In the genomic region with DNA sequence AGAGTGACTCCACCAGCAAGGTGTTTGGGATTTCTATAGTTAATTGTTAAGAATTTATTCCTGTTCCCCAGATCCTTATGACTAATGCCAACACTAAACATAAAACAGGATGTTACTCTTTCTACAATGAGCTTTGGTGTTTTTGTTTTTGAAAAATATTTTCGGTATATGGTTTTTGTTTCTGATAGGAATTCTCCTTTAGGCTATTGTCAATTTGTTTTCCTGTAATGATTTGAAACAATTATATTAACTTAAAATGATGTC, we compare ENCODE assay signal across 21 cellular contexts.
DNase-seq lines count a peak whose midpoint lies in the region; ATAC-seq and TF ChIP-seq lines count a peak whose summit lies in the region.
"Had no signal": no experiment of that assay in that cellular context is flagged by ENCODE, and none has a peak within 500 bp of the region (broad histone marks: within the 10 kb centered on the region; RNA-seq: fewer than 3 reads in every experiment).

No MANE protein-coding gene starts in this region.

- no peak for TF ChIP-seq CTCF in MCF 10A (IDR thresholded peaks at IDR 0.05; ENCODE audit: unreplicated experiment)
- TF ChIP-seq CTCF in breast epithelium (IDR thresholded peaks at IDR 0.05) = no peak
- TF ChIP-seq CTCF in WERI-Rb-1 (IDR thresholded peaks at IDR 0.05; ENCODE audit: low read depth, low read length) = no peak
- TF ChIP-seq CTCF in foreskin keratinocyte (conservative IDR thresholded peaks at IDR 0.05) = no peak

- intact Hi-C loops in MCF 10A (cut with micrococcal nuclease) = loop anchor here (10.0 kb wide), 2 partner anchors 182 to 542 kb away; partner anchors contain the start of gene AGAP1
- intact Hi-C loops in breast epithelium (cut with DNase I; ENCODE audit: low total_unique reads) = no loop called here

- no peaks in the 10 kb centered on the region for H3K36me3 Mint-ChIP-seq in MCF 10A (ENCODE audit: insufficient read depth, unreplicated experiment)

- CTCF ChIA-PET in MCF 10A (lab: Yijun Ruan, JAX) = interaction anchor here (0.6 to 1.9 kb wide), 5 partner anchors 10 to 540 kb away, joined by 3 to 10 read pairs (median 3); no protein-coding TSS in a partner anchor

- DNase-seq in MCF 10A (ENCODE audit: unreplicated experiment) = no peak
- no peak for DNase-seq in breast epithelium (ENCODE audit: low spot score in 2 of 2)
- DNase-seq in WERI-Rb-1 = no peak
- DNase-seq in foreskin keratinocyte = no peak
- DNase-seq in activated CD4-positive, alpha-beta T cell treated with anti-CD3 and anti-CD28 coated beads, Interleukin-2, amount 50 U/mL, for 1 hour = no peak
- DNase-seq in epidermal melanocyte (ENCODE audit: insufficient read length, low spot score) = no peak
- DNase-seq in NCI-H345 treated with DMSO at 0.1 percent for 48 hours (lab: John Stamatoyannopoulos, UW; ENCODE audit: unreplicated experiment) = no peak
- no peak for DNase-seq in NCI-H1417 treated with DMSO at 0.1 percent for 48 hours (lab: John Stamatoyannopoulos, UW)
- DNase-seq: DMS79; GOT3; NCI-H1092 treated with DMSO at 0.1 percent for 48 hours; NCI-H146; NCI-H2029; NCI-H2227 treated with DMSO at 0.1 percent for 48 hours; NCI-H510A treated with DMSO at 0.1 percent for 48 hours; NCI-H748 treated with DMSO at 0.1 percent for 48 hours; NK-92 treated with Interleukin-12 subunit alpha and Interleukin-12 subunit beta, amount 100 ng/mL, for 24 hours; Right ventricle myocardium superior had no signal

- TF ChIP-seq POLR2A in breast epithelium (IDR thresholded peaks at IDR 0.05) = no peak

- H3K27ac Mint-ChIP-seq in MCF 10A (ENCODE audit: low read depth, unreplicated experiment) = peak overlapping the region; percentile 65

- peaks cover 61% of the 10 kb centered on the region for H3K4me1 Mint-ChIP-seq in MCF 10A (ENCODE audit: insufficient read depth, unreplicated experiment)

- POLR2A ChIA-PET in MCF 10A (lab: Yijun Ruan, JAX) = interaction anchor here (0.7 to 1.7 kb wide), 3 partner anchors 13 to 70 kb away, joined by 3 to 4 read pairs (median 4); no protein-coding TSS in a partner anchor

- no peaks in the 10 kb centered on the region for H3K36me3 ChIP-seq in breast epithelium
- H3K36me3 ChIP-seq in WERI-Rb-1 = peaks cover 28% of the 10 kb centered on the region

- H3K27me3 ChIP-seq in breast epithelium (no peaks in the 10 kb centered on the region), WERI-Rb-1 (ENCODE audit: insufficient read depth, low read depth, severe bottlenecking) (no peaks in the 10 kb centered on the region), foreskin keratinocyte (no peaks in the 10 kb centered on the region)

- H3K4me3 Mint-ChIP-seq in MCF 10A (ENCODE audit: unreplicated experiment) = peak overlapping the region; percentile 34

- H3K27ac ChIP-seq in breast epithelium (no peak overlapping the region), WERI-Rb-1 (peak overlapping the region; percentile 79), foreskin keratinocyte (no peak overlapping the region)
- H3K27ac ChIP-seq: 22Rv1, HL-60 had no signal

- H3K9me3 Mint-ChIP-seq in MCF 10A (ENCODE audit: unreplicated experiment) = no peaks in the 10 kb centered on the region

- H3K4me3 ChIP-seq in breast epithelium (no peak overlapping the region), WERI-Rb-1 (ENCODE audit: low read depth, low read length) (no peak overlapping the region)
- H3K4me3 ChIP-seq: K562 had no signal

- BruUV-seq in MCF 10A (replicated peaks; lab: Mats Ljungman, UMichigan) = no TSS peak

- H3K9me3 ChIP-seq in breast epithelium (no peaks in the 10 kb centered on the region), WERI-Rb-1 (ENCODE audit: severe bottlenecking) (no peaks in the 10 kb centered on the region)

- ATAC-seq in foreskin keratinocyte = peak; percentile 47
- ATAC-seq: K562 had no signal

- H3K27me3 Mint-ChIP-seq in MCF 10A (ENCODE audit: insufficient read depth, unreplicated experiment) = no peaks in the 10 kb centered on the region

- H3K4me1 ChIP-seq in breast epithelium (no peaks in the 10 kb centered on the region), foreskin keratinocyte (peaks cover 23% of the 10 kb centered on the region)
